1 cellular context compared by ENCODE assay signal in genomic region chr6:25637211-25637610, GRCh38.
TF ChIP-seq lines count a peak whose summit lies in the region.

No MANE protein-coding gene starts in this region.

TF ChIP-seq in HepG2, 621 proteins besides CTCF, POLR2A, EP300 and RAD21 (continued from another document and continues in another):
- TF ChIP-seq ZNF264 (CRISPR knock-in tag; IDR thresholded peaks at IDR 0.05): no peak
- peak; percentile 57; the same call in 1 of the 2 replicates for TF ChIP-seq FOXA3 (CRISPR knock-in tag; IDR thresholded peaks at IDR 0.05)
- TF ChIP-seq KLF9 (CRISPR knock-in tag; IDR thresholded peaks at IDR 0.05; ENCODE audit: low read depth): no peak
- TF ChIP-seq ZKSCAN1 (IDR thresholded peaks at IDR 0.05; ENCODE audit: low read length): no peak
- no peak for TF ChIP-seq ZFYVE20 (CRISPR knock-in tag; IDR thresholded peaks at IDR 0.05; ENCODE audit: borderline replicate concordance, low read depth)
- TF ChIP-seq LCORL (IDR thresholded peaks at IDR 0.05): no peak
- no peak for TF ChIP-seq LCORL (CRISPR knock-in tag; IDR thresholded peaks at IDR 0.05)
- no peak for TF ChIP-seq PRDM15 (CRISPR knock-in tag; IDR thresholded peaks at IDR 0.05)
- TF ChIP-seq CREB1 (IDR thresholded peaks at IDR 0.05): no peak
- peak; percentile 15; the same call in 1 of the 2 replicates for TF ChIP-seq CREB1 (CRISPR knock-in tag; IDR thresholded peaks at IDR 0.05)
- no peak for TF ChIP-seq ZIK1 (CRISPR knock-in tag; IDR thresholded peaks at IDR 0.05; ENCODE audit: borderline replicate concordance, low read depth)
- no peak for TF ChIP-seq LBX2 (CRISPR knock-in tag; IDR thresholded peaks at IDR 0.05; ENCODE audit: borderline replicate concordance)
- TF ChIP-seq TAF15 (IDR thresholded peaks at IDR 0.05; ENCODE audit: low read depth, low read length, poor library complexity, severe bottlenecking): no peak
- peak; percentile 97 for TF ChIP-seq CEBPB (IDR thresholded peaks at IDR 0.05; ENCODE audit: borderline replicate concordance, low read depth, low read length)
- TF ChIP-seq ZNF83 (CRISPR knock-in tag; IDR thresholded peaks at IDR 0.05; ENCODE audit: borderline replicate concordance): no peak
- no peak for TF ChIP-seq SNRNP70 (IDR thresholded peaks at IDR 0.05; ENCODE audit: low read depth, low read length)
- TF ChIP-seq TBX2 (CRISPR knock-in tag; IDR thresholded peaks at IDR 0.05; ENCODE audit: borderline replicate concordance): no peak
- TF ChIP-seq, protein P1, sequence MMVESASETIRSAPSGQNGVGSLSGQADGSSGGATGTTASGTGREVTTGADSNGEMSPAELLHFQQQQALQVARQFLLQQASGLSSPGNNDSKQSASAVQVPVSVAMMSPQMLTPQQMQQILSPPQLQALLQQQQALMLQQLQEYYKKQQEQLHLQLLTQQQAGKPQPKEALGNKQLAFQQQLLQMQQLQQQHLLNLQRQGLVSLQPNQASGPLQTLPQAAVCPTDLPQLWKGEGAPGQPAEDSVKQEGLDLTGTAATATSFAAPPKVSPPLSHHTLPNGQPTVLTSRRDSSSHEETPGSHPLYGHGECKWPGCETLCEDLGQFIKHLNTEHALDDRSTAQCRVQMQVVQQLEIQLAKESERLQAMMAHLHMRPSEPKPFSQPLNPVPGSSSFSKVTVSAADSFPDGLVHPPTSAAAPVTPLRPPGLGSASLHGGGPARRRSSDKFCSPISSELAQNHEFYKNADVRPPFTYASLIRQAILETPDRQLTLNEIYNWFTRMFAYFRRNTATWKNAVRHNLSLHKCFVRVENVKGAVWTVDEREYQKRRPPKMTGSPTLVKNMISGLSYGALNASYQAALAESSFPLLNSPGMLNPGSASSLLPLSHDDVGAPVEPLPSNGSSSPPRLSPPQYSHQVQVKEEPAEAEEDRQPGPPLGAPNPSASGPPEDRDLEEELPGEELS (CRISPR knock-in tag; IDR thresholded peaks at IDR 0.05): peak; percentile 49
- TF ChIP-seq, protein P2, sequence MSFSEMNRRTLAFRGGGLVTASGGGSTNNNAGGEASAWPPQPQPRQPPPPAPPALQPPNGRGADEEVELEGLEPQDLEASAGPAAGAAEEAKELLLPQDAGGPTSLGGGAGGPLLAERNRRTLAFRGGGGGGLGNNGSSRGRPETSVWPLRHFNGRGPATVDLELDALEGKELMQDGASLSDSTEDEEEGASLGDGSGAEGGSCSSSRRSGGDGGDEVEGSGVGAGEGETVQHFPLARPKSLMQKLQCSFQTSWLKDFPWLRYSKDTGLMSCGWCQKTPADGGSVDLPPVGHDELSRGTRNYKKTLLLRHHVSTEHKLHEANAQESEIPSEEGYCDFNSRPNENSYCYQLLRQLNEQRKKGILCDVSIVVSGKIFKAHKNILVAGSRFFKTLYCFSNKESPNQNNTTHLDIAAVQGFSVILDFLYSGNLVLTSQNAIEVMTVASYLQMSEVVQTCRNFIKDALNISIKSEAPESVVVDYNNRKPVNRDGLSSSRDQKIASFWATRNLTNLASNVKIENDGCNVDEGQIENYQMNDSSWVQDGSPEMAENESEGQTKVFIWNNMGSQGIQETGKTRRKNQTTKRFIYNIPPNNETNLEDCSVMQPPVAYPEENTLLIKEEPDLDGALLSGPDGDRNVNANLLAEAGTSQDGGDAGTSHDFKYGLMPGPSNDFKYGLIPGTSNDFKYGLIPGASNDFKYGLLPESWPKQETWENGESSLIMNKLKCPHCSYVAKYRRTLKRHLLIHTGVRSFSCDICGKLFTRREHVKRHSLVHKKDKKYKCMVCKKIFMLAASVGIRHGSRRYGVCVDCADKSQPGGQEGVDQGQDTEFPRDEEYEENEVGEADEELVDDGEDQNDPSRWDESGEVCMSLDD (CRISPR knock-in tag; IDR thresholded peaks at IDR 0.05; ENCODE audit: borderline replicate concordance): 0 out of 2 replicates have a peak, but pooled peaks have one; percentile 13
- TF ChIP-seq GMEB2 (CRISPR knock-in tag; IDR thresholded peaks at IDR 0.05; ENCODE audit: low read depth): no peak
- TF ChIP-seq ZNF552 (CRISPR knock-in tag; IDR thresholded peaks at IDR 0.05; ENCODE audit: borderline replicate concordance): no peak
- TF ChIP-seq ZBTB20 (CRISPR knock-in tag; IDR thresholded peaks at IDR 0.05; ENCODE audit: borderline replicate concordance, low read depth): no peak
- no peak for TF ChIP-seq PLRG1 (conservative IDR thresholded peaks at IDR 0.05)
- peak; percentile 50; the same call in 1 of the 2 replicates for TF ChIP-seq PAXIP1 (CRISPR knock-in tag; conservative IDR thresholded peaks at IDR 0.05)
- peak; percentile 75 for TF ChIP-seq FOSL2 (CRISPR knock-in tag; IDR thresholded peaks at IDR 0.05)
- TF ChIP-seq SP1 (IDR thresholded peaks at IDR 0.05): no peak
- no peak for TF ChIP-seq SP1 (CRISPR knock-in tag; IDR thresholded peaks at IDR 0.05)
- TF ChIP-seq SP140L (CRISPR knock-in tag; IDR thresholded peaks at IDR 0.05; ENCODE audit: borderline replicate concordance): no peak
- TF ChIP-seq NFYB (CRISPR knock-in tag; IDR thresholded peaks at IDR 0.05): no peak
- peak; percentile 64; the same call in 1 of the 2 replicates for TF ChIP-seq SALL1 (CRISPR knock-in tag; IDR thresholded peaks at IDR 0.05)
- peak; percentile 19; the same call in 1 of the 2 replicates for TF ChIP-seq FOXJ3 (CRISPR knock-in tag; IDR thresholded peaks at IDR 0.05; ENCODE audit: borderline replicate concordance)
- no peak for TF ChIP-seq ARID2 (CRISPR knock-in tag; IDR thresholded peaks at IDR 0.05; ENCODE audit: borderline replicate concordance)
- no peak for TF ChIP-seq CCAR2 (optimal IDR thresholded peaks at IDR 0.05; ENCODE audit: low read depth, low read length)
- TF ChIP-seq SOX5 (CRISPR knock-in tag; IDR thresholded peaks at IDR 0.05; ENCODE audit: borderline replicate concordance): peak; percentile 70; the same call in 1 of the 2 replicates
- peak; percentile 49 for TF ChIP-seq MED1 (CRISPR knock-in tag; IDR thresholded peaks at IDR 0.05)
- no peak for TF ChIP-seq MXI1 (IDR thresholded peaks at IDR 0.05; ENCODE audit: borderline replicate concordance, low read depth, low read length)
- TF ChIP-seq GATAD2A (CRISPR knock-in tag; IDR thresholded peaks at IDR 0.05): peak; percentile 94
- TF ChIP-seq TP53 (CRISPR knock-in tag; conservative IDR thresholded peaks at IDR 0.05): no peak
- TF ChIP-seq, protein P3, sequence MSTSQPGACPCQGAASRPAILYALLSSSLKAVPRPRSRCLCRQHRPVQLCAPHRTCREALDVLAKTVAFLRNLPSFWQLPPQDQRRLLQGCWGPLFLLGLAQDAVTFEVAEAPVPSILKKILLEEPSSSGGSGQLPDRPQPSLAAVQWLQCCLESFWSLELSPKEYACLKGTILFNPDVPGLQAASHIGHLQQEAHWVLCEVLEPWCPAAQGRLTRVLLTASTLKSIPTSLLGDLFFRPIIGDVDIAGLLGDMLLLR (CRISPR knock-in tag; IDR thresholded peaks at IDR 0.05): no peak
- TF ChIP-seq KDM2A (CRISPR knock-in tag; IDR thresholded peaks at IDR 0.05; ENCODE audit: borderline replicate concordance, low read depth): no peak
- no peak for TF ChIP-seq ZNF678 (CRISPR knock-in tag; IDR thresholded peaks at IDR 0.05)
- no peak; the same call in 1 of the 2 replicates for TF ChIP-seq ZNF331 (CRISPR knock-in tag; IDR thresholded peaks at IDR 0.05)
- TF ChIP-seq ZSCAN12 (CRISPR knock-in tag; IDR thresholded peaks at IDR 0.05): no peak
- TF ChIP-seq DNMT1 (CRISPR knock-in tag; IDR thresholded peaks at IDR 0.05): no peak
- no peak for TF ChIP-seq NR1H2 (CRISPR knock-in tag; IDR thresholded peaks at IDR 0.05; ENCODE audit: borderline replicate concordance, low read depth)
- TF ChIP-seq HCFC1 (IDR thresholded peaks at IDR 0.05; ENCODE audit: low read depth, low read length): no peak
- no peak for TF ChIP-seq ZNF253 (CRISPR knock-in tag; IDR thresholded peaks at IDR 0.05; ENCODE audit: borderline replicate concordance)
- TF ChIP-seq ZNF281 (CRISPR knock-in tag; IDR thresholded peaks at IDR 0.05; ENCODE audit: borderline replicate concordance): no peak
- TF ChIP-seq ZNF703 (CRISPR knock-in tag; IDR thresholded peaks at IDR 0.05; ENCODE audit: borderline replicate concordance): no peak
